14 cellular contexts compared by ENCODE assay signal in genomic region chr7:44289341-44290249, GRCh38. TPM values are rescaled to one million over a fixed set of nuclear protein-coding genes. Genes with fewer than 3 reads are reported as not detected.
A peak's percentile ranks its signal among the peaks of the same experiment; 100 is the strongest.
DNase-seq lines count a peak whose midpoint lies in the region; ATAC-seq and TF ChIP-seq lines count a peak whose summit lies in the region.
"Had no signal": no experiment of that assay in that cellular context is flagged by ENCODE, and none has a peak within 500 bp of the region (broad histone marks: within the 10 kb centered on the region; RNA-seq: fewer than 3 reads in every experiment).

No MANE protein-coding gene starts in this region.

- no peak overlapping the region for H2BK15ac ChIP-seq in mesenchymal stem cell (ENCODE audit: low read depth, poor library complexity, severe bottlenecking)

- DNase-seq in BE2C = peak; percentile 5
- peak; percentile 33 for DNase-seq in RWPE2 (ENCODE audit: low spot score)
- peak; percentile 58 for DNase-seq in Right ventricle myocardium inferior (ENCODE audit: missing footprints)
- peak; percentile 23 to 44 (median 30) for DNase-seq in ovary
- no peak for DNase-seq in cerebellar cortex (ENCODE audit: low spot score)
- DNase-seq in mesenchymal stem cell = no peak
- DNase-seq: C1 segment of cervical spinal cord; EL; GM23248; stimulated activated CD4-positive, alpha-beta T cell treated with anti-CD3 and anti-CD28 coated beads, Interleukin-2, amount 100 ng/mL, for 24 hours had no signal

- H2BK5ac ChIP-seq in mesenchymal stem cell (ENCODE audit: low read depth, low read length, poor library complexity, severe bottlenecking) = no peak overlapping the region

- WGBS in ovary, 3 donors = 57 to 63% (median 57%) methylated on average over 24 of the region's 24 CpGs
- 85% methylated on average over 23 of the region's 24 CpGs for WGBS in mesenchymal stem cell

- H2BK120ac ChIP-seq in mesenchymal stem cell (ENCODE audit: low read depth, low read length) = no peak overlapping the region

- H3K4me3 ChIP-seq in BE2C (ENCODE audit: low read depth, low read length) (no peak overlapping the region), RWPE2 (ENCODE audit: severe bottlenecking) (no peak overlapping the region), ovary (no peak overlapping the region), mesenchymal stem cell (ENCODE audit: insufficient read depth in 1 of 2, low read depth in 1 of 2, low read length in 2 of 2) (no peak overlapping the region)
- H3K4me3 ChIP-seq: GM23248, lung, pancreas had no signal

- H3K14ac ChIP-seq in mesenchymal stem cell (ENCODE audit: low read length in 2 of 2) = no peak overlapping the region

- H3K4ac ChIP-seq in mesenchymal stem cell (ENCODE audit: low read depth in 1 of 2, low read length in 2 of 2) = no peak overlapping the region

- peaks cover 3% of the 10 kb centered on the region; the same call in 1 of the 2 replicates for H3K4me1 ChIP-seq in BE2C
- no peaks in the 10 kb centered on the region for H3K4me1 ChIP-seq in RWPE2 (ENCODE audit: insufficient read depth, poor library complexity, severe bottlenecking)
- H3K4me1 ChIP-seq in ovary (ENCODE audit: insufficient read depth) = peaks cover 16% of the 10 kb centered on the region
- H3K4me1 ChIP-seq in mesenchymal stem cell (ENCODE audit: control insufficient read depth, insufficient read depth, low read depth, low read length) = no peaks in the 10 kb centered on the region
- H3K4me1 ChIP-seq: pancreas had no signal

- no peaks in the 10 kb centered on the region for H3K36me3 ChIP-seq in BE2C
- H3K36me3 ChIP-seq in RWPE2 (ENCODE audit: low read depth) = no peaks in the 10 kb centered on the region
- no peaks in the 10 kb centered on the region for H3K36me3 ChIP-seq in ovary
- H3K36me3 ChIP-seq in mesenchymal stem cell (ENCODE audit: control insufficient read depth in 1 of 2, insufficient read depth in 2 of 2, low read depth in 1 of 2, low read length in 2 of 2) = no peaks in the 10 kb centered on the region
- H3K36me3 ChIP-seq: pancreas had no signal

- H4K91ac ChIP-seq in mesenchymal stem cell (ENCODE audit: low read length) = no peak overlapping the region

- no peak overlapping the region for H4K8ac ChIP-seq in mesenchymal stem cell (ENCODE audit: low read length)

- TF ChIP-seq CTCF in BE2C (IDR thresholded peaks at IDR 0.05; ENCODE audit: low read depth, low read length) (no peak), RWPE2 (IDR thresholded peaks at IDR 0.05; ENCODE audit: poor library complexity, severe bottlenecking) (no peak), ovary (IDR thresholded peaks at IDR 0.05) (no peak)

- no peaks in the 10 kb centered on the region for H3K9me3 ChIP-seq in BE2C
- H3K9me3 ChIP-seq in RWPE2 (ENCODE audit: severe bottlenecking) = no peaks in the 10 kb centered on the region
- H3K9me3 ChIP-seq in ovary = no peaks in the 10 kb centered on the region
- H3K9me3 ChIP-seq in mesenchymal stem cell (ENCODE audit: control insufficient read depth, low read length) = no peaks in the 10 kb centered on the region
- H3K9me3 ChIP-seq: pancreas had no signal

- H3K18ac ChIP-seq in mesenchymal stem cell (ENCODE audit: low read depth in 1 of 2, low read length in 2 of 2) = no peak overlapping the region

- no peak overlapping the region for H2BK12ac ChIP-seq in mesenchymal stem cell (ENCODE audit: low read length in 2 of 2)

- H3K27ac ChIP-seq in RWPE2 (ENCODE audit: poor library complexity, severe bottlenecking) = no peak overlapping the region
- H3K27ac ChIP-seq in ovary = peak overlapping the region; percentile 47 to 80
- no peak overlapping the region for H3K27ac ChIP-seq in mesenchymal stem cell (ENCODE audit: low read length, poor library complexity, severe bottlenecking)
- H3K27ac ChIP-seq: GM23248, pancreas had no signal

- no peaks in the 10 kb centered on the region for H3K79me1 ChIP-seq in mesenchymal stem cell (replicated peaks; ENCODE audit: low read length, poor library complexity, severe bottlenecking)

- H2AK5ac ChIP-seq in mesenchymal stem cell (ENCODE audit: low read length, severe bottlenecking) = no peak overlapping the region

- H3K27me3 ChIP-seq in BE2C = no peaks in the 10 kb centered on the region
- H3K27me3 ChIP-seq in RWPE2 (ENCODE audit: insufficient read depth, poor library complexity, severe bottlenecking) = no peaks in the 10 kb centered on the region
- H3K27me3 ChIP-seq in ovary = no peaks in the 10 kb centered on the region
- H3K27me3 ChIP-seq in mesenchymal stem cell (ENCODE audit: control insufficient read depth in 1 of 2, insufficient read depth in 1 of 2, low read length in 2 of 2) = peaks cover 54 to 63% of the 10 kb centered on the region in 2 experiments

- ATAC-seq in RWPE2 (ENCODE audit: low read depth) = no peak
- no peak for ATAC-seq in Right ventricle myocardium inferior
- ATAC-seq in GM19467 (IDR thresholded peaks at IDR 0.05; ENCODE audit: unreplicated experiment) = no peak
- ATAC-seq in HG02678 (IDR thresholded peaks at IDR 0.05; ENCODE audit: unreplicated experiment) = no peak
- ATAC-seq: pancreas had no signal

- H3K4me2 ChIP-seq in mesenchymal stem cell (ENCODE audit: low read length, poor library complexity, severe bottlenecking) = no peak overlapping the region

- intact Hi-C loops in Right ventricle myocardium inferior (cut with DNase I) = loop anchor here (5.0 to 10.0 kb wide), 2 partner anchors 32 to 155 kb away; no protein-coding TSS in a partner anchor
- intact Hi-C loops in ovary (cut with DNase I) = no loop called here

- H3K23ac ChIP-seq in mesenchymal stem cell (ENCODE audit: low read length in 2 of 2) = no peak overlapping the region

- no peak for TF ChIP-seq EP300 in ovary (IDR thresholded peaks at IDR 0.05)

- H3K9ac ChIP-seq in mesenchymal stem cell (ENCODE audit: low read length) = no peak overlapping the region
- H3K9ac ChIP-seq: GM23248 had no signal

- H2AFZ ChIP-seq in mesenchymal stem cell (ENCODE audit: low read depth, low read length) = no peak overlapping the region
- H2AFZ ChIP-seq: GM23248 had no signal

- TF ChIP-seq POLR2A in ovary (IDR thresholded peaks at IDR 0.05) = no peak

RNA-seq across cellular contexts. Expression of gene CAMK2B, which starts 35.8 kb away (rescaled TPM):
- 0.71 TPM for polyA plus RNA-seq in BE2C (2012; ENCODE audit: insufficient read depth, insufficient read length, low read depth)
- 95.4 TPM for total RNA-seq in Right ventricle myocardium inferior
- 1 to 10 TPM in 1 of 7 donors, under 1 TPM in 4, not detected in 2; 0.24 to 1.4 (median 0.45) TPM for total RNA-seq in ovary
- polyA plus RNA-seq in ovary = under 1 TPM; 0.22 to 0.48 TPM
- polyA plus RNA-seq in mesenchymal stem cell (2013, experiment 1 of 2) = 0.04 TPM
- polyA plus RNA-seq in mesenchymal stem cell (2013, experiment 2 of 2) = 0.12 TPM

Comparison
In these comparisons a context has a peak if more than half of its experiments do, and no peak if none do; other contexts are left out.
1. DNase-seq: peak in BE2C (single experiment), RWPE2 (single experiment), Right ventricle myocardium inferior (single experiment) and ovary (5 of 5); none in cerebellar cortex (single experiment) and mesenchymal stem cell (single experiment).
2. H3K27ac ChIP-seq: peak in ovary (2 of 2); none in RWPE2 (single experiment) and mesenchymal stem cell (single experiment).
3. RNA of gene CAMK2B, which starts 35.8 kb away (total RNA-seq): 95.4 TPM in Right ventricle myocardium inferior (single experiment); 0.24 to 1.4 TPM in ovary; every median in the first group is over 10 times any median in the second.